ENCODE assay signal across 15 cellular contexts in genomic region chr3:197692641-197693040, GRCh38.
DNase-seq lines count a peak whose midpoint lies in the region; ATAC-seq and TF ChIP-seq lines count a peak whose summit lies in the region.
"Had no signal": no experiment of that assay in that cellular context is flagged by ENCODE, and none has a peak within 500 bp of the region (broad histone marks: within the 10 kb centered on the region; RNA-seq: fewer than 3 reads in every experiment).

No MANE protein-coding gene starts in this region.

- no peaks in the 10 kb centered on the region for H3K27me3 ChIP-seq in RWPE2 (ENCODE audit: insufficient read depth, poor library complexity, severe bottlenecking)
- H3K27me3 ChIP-seq: BLaER1, brain microvascular endothelial cell, ovary, thyroid gland had no signal

- TF ChIP-seq CTCF in RWPE2 (IDR thresholded peaks at IDR 0.05; ENCODE audit: poor library complexity, severe bottlenecking) (no peak), fibroblast of pulmonary artery (IDR thresholded peaks at IDR 0.05; ENCODE audit: low read length, missing control alignments) (no peak)

- H3K36me3 ChIP-seq in RWPE2 (ENCODE audit: low read depth) = peaks cover 63% of the 10 kb centered on the region
- H3K36me3 ChIP-seq: ovary had no signal

- H3K4me3 ChIP-seq in RWPE2 (ENCODE audit: severe bottlenecking) = no peak overlapping the region
- no peak overlapping the region for H3K4me3 ChIP-seq in fibroblast of pulmonary artery (replicated peaks; ENCODE audit: low read depth, low read length)
- H3K4me3 ChIP-seq: BLaER1, ovary, thyroid gland had no signal

- no peaks in the 10 kb centered on the region for H3K4me1 ChIP-seq in RWPE2 (ENCODE audit: insufficient read depth, poor library complexity, severe bottlenecking)
- H3K4me1 ChIP-seq: BLaER1, thyroid gland had no signal

- H3K27ac ChIP-seq in RWPE2 (ENCODE audit: poor library complexity, severe bottlenecking) = no peak overlapping the region
- H3K27ac ChIP-seq: BLaER1, brain microvascular endothelial cell, ovary, thyroid gland had no signal

- DNase-seq in AG08395 (ENCODE audit: low spot score) (peak; percentile 11), ELR (ENCODE audit: low read depth) (peak; percentile 27), RWPE2 (ENCODE audit: low spot score) (no peak), fibroblast of pulmonary artery (ENCODE audit: low read depth) (peak; percentile 84), hypothalamus (lab: John Stamatoyannopoulos, UW) (no peak), NCI-H2171 treated with DMSO at 0.1 percent for 48 hours (lab: John Stamatoyannopoulos, UW) (no peak)
- no peak for DNase-seq in stimulated activated CD4-positive, alpha-beta T cell treated with anti-CD3 and anti-CD28 coated beads, Interleukin-2, amount 100 ng/mL, for 48 hours
- DNase-seq in activated naive CD4-positive, alpha-beta T cell treated with Interleukin-2 at 50 U/mL for 16 hours = no peak
- DNase-seq: activated CD4-positive, alpha-beta T cell treated with anti-CD3 and anti-CD28 coated beads for 4 hours; brain microvascular endothelial cell; effector memory CD8-positive, alpha-beta T cell; NCI-H1105 treated with DMSO at 0.1 percent for 48 hours; ovary; thyroid gland had no signal

- ATAC-seq in RWPE2 (ENCODE audit: low read depth) = 0 out of 3 replicates have a peak, but pooled peaks have one; percentile 27
- ATAC-seq: effector memory CD8-positive, alpha-beta T cell had no signal

- no peaks in the 10 kb centered on the region for H3K9me3 ChIP-seq in RWPE2 (ENCODE audit: severe bottlenecking)
- H3K9me3 ChIP-seq: ovary, thyroid gland had no signal

Comparison
In these comparisons a context has a peak if more than half of its experiments do, and no peak if none do; other contexts are left out.
1. DNase-seq: peak in AG08395 (single experiment), ELR (single experiment) and fibroblast of pulmonary artery (single experiment); none in RWPE2 (single experiment), hypothalamus (0 of 51), stimulated activated CD4-positive, alpha-beta T cell treated with anti-CD3 and anti-CD28 coated beads, Interleukin-2, amount 100 ng/mL, for 48 hours (0 of 2), activated naive CD4-positive, alpha-beta T cell treated with Interleukin-2 at 50 U/mL for 16 hours (single experiment) and NCI-H2171 treated with DMSO at 0.1 percent for 48 hours (single experiment).